ENCODE assay signal across 8 cellular contexts in genomic region chr7:141551773-141552162, GRCh38. TPM values are rescaled to one million over a fixed set of nuclear protein-coding genes. Genes with fewer than 3 reads are reported as not detected.
DNase-seq lines count a peak whose midpoint lies in the region; ATAC-seq and TF ChIP-seq lines count a peak whose summit lies in the region.

No MANE protein-coding gene starts in this region.

- 12 to 24% methylated on average over 4 of the region's 4 CpGs for WGBS in lung, 2 donors

- H3K4me3 ChIP-seq in GM12865 (ENCODE audit: low read depth, low read length) (peak overlapping the region; percentile 85), lung (peak overlapping the region; percentile 92), vagina (peak overlapping the region; percentile 74 to 80)

- H3K27me3 ChIP-seq in lung (ENCODE audit: control insufficient read depth, insufficient read depth) = no peaks in the 10 kb centered on the region
- H3K27me3 ChIP-seq in vagina = no peaks in the 10 kb centered on the region

- H3K4me1 ChIP-seq in lung (ENCODE audit: control insufficient read depth in 2 of 2, insufficient read depth in 2 of 2, low read length in 2 of 2) (peaks cover 0 to 3% of the 10 kb centered on the region in 2 donors), vagina (peaks cover 11% of the 10 kb centered on the region)

- peak overlapping the region; percentile 5 for H3K27ac ChIP-seq in angular gyrus (ENCODE audit: low read depth, low read length)
- H3K27ac ChIP-seq in lung (ENCODE audit: low read depth in 1 of 2, low read length in 1 of 2) = peak overlapping the region in 1 of 2 donors; percentile 74
- H3K27ac ChIP-seq in vagina = peak overlapping the region; percentile 59

- H3K36me3 ChIP-seq in lung (ENCODE audit: control insufficient read depth in 2 of 2, insufficient read depth in 2 of 2, low read length in 2 of 2) (peaks cover 3 to 4% of the 10 kb centered on the region in 2 donors), vagina (peaks cover 0 to 9% of the 10 kb centered on the region in 2 donors)

- TF ChIP-seq CTCF in GM12865 (IDR thresholded peaks at IDR 0.05; ENCODE audit: insufficient read depth, low read depth, low read length, missing control alignments) = no peak
- no peak for TF ChIP-seq CTCF in lung (IDR thresholded peaks at IDR 0.05; ENCODE audit: control extremely low read depth, extremely low read depth)
- no peak for TF ChIP-seq CTCF in vagina (IDR thresholded peaks at IDR 0.05)

- peak; percentile 25 for DNase-seq in GM12865 (ENCODE audit: low read depth)
- no peak for DNase-seq in lung (ENCODE audit: low spot score)
- no peak for DNase-seq in vagina (ENCODE audit: extremely low spot score in 2 of 2)
- DNase-seq in stimulated activated CD8-positive, alpha-beta memory T cell treated with anti-CD3 and anti-CD28 coated beads, Interleukin-4, amount 100 ng/mL, for 48 hours = no peak
- DNase-seq in DMS53 (lab: John Stamatoyannopoulos, UW) = no peak
- DNase-seq in activated CD8-positive, alpha-beta memory T cell treated with anti-CD3 and anti-CD28 coated beads, Interleukin-2, amount 50 U/mL, for 48 hours = no peak

- peak; percentile 22 for ATAC-seq in HG03045 (IDR thresholded peaks at IDR 0.05; ENCODE audit: unreplicated experiment)
- ATAC-seq in lung (ENCODE audit: insufficient read depth, low FRiP score) = no peak

- H3K9me3 ChIP-seq in lung (ENCODE audit: control insufficient read depth in 2 of 2, insufficient read depth in 1 of 2, low read length in 1 of 2) (no peaks in the 10 kb centered on the region), vagina (no peaks in the 10 kb centered on the region)

- no peak for TF ChIP-seq POLR2A in vagina (IDR thresholded peaks at IDR 0.05)

- intact Hi-C loops in vagina (cut with DNase I) = no loop called here

RNA-seq across cellular contexts. Expression of gene AGK, which starts 0.6 kb away (rescaled TPM):
- total RNA-seq in lung (10 to 100 TPM; 24.3 to 39.1 TPM), vagina (21.1 TPM)
- polyA plus RNA-seq in lung = 10 to 100 TPM; 13.7 to 17.6 TPM
